ENCODE assay signal across 12 cellular contexts in genomic region chr15:67142142-67143092, GRCh38.
DNase-seq lines count a peak whose midpoint lies in the region; ATAC-seq and TF ChIP-seq lines count a peak whose summit lies in the region.
"Had no signal": no experiment of that assay in that cellular context is flagged by ENCODE, and none has a peak within 500 bp of the region (broad histone marks: within the 10 kb centered on the region; RNA-seq: fewer than 3 reads in every experiment).

No MANE protein-coding gene starts in this region.

- H3K9me3 Mint-ChIP-seq in activated B cell treated with CpG ODN at 0.5 μM for 24 hours: no peaks in the 10 kb centered on the region
- H3K9me3 Mint-ChIP-seq: activated CD4-positive, alpha-beta memory T cell treated with anti-CD3 and anti-CD28 coated beads, Interleukin-2, amount 10 ng/mL, durations not matched to agents 7 days and 5 days; central memory CD8-positive, alpha-beta T cell; stimulated activated naive CD8-positive, alpha-beta T cell treated with anti-CD3 and anti-CD28 coated beads, Interleukin-15, amount 100 ng/mL, for 72 hours had no signal

- 20 to 21% methylated on average over 12 of the region's 12 CpGs for WGBS in GM23248 (ENCODE audit: low coverage in 1 of 2, low lambda C conversion rate in 2 of 2, missing lambda C conversion rate in 2 of 2), 2 experiments

- no peak for TF ChIP-seq CTCF in activated B cell treated with CpG ODN at 0.5 μM for 24 hours (IDR thresholded peaks at IDR 0.05)

- peaks cover 95% of the 10 kb centered on the region for H3K4me1 Mint-ChIP-seq in activated B cell treated with CpG ODN at 0.5 μM for 24 hours

- H3K4me3 Mint-ChIP-seq in activated B cell treated with CpG ODN at 0.5 μM for 24 hours: no peak overlapping the region
- H3K4me3 Mint-ChIP-seq: activated CD4-positive, alpha-beta memory T cell treated with anti-CD3 and anti-CD28 coated beads, Interleukin-2, amount 10 ng/mL, durations not matched to agents 7 days and 5 days; central memory CD8-positive, alpha-beta T cell; stimulated activated naive CD8-positive, alpha-beta T cell treated with anti-CD3 and anti-CD28 coated beads, Interleukin-15, amount 100 ng/mL, for 72 hours had no signal

- in situ Hi-C loops in GM23248 (cut with MboI): no loop called here

- intact Hi-C loops in activated B cell treated with CpG ODN at 0.5 μM for 24 hours (cut with micrococcal nuclease) (no loop called here), Right ventricle myocardium inferior (cut with DNase I) (no loop called here), sciatic nerve (cut with DNase I) (loop anchor here (5.0 kb wide), 1 partner anchor 485 kb away; no protein-coding TSS in a partner anchor)

- ATAC-seq in activated B cell treated with CpG ODN at 0.5 μM for 24 hours (ENCODE audit: low read depth) (no peak), Right ventricle myocardium inferior (peak; percentile 35), sciatic nerve (no peak), HG02981 (IDR thresholded peaks at IDR 0.05; ENCODE audit: unreplicated experiment) (no peak), GM19455 (IDR thresholded peaks at IDR 0.05; ENCODE audit: unreplicated experiment) (no peak), GM19395 (IDR thresholded peaks at IDR 0.05; ENCODE audit: unreplicated experiment) (no peak)
- ATAC-seq: stimulated activated naive CD8-positive, alpha-beta T cell treated with anti-CD3 and anti-CD28 coated beads, Interleukin-15, amount 100 ng/mL, for 72 hours had no signal

- POLR2A ChIA-PET in activated B cell treated with CpG ODN at 0.5 μM for 24 hours (lab: Charles Lee): interaction anchor here (1.2 to 1.6 kb wide), 2 partner anchors 14 to 20 kb away, joined by 3 to 7 read pairs; no protein-coding TSS in a partner anchor

- H3K4me1 ChIP-seq in GM23248 (ENCODE audit: insufficient read depth): peaks cover 83% of the 10 kb centered on the region

- H3K27ac ChIP-seq in GM23248: peak overlapping the region; percentile 97

- peak overlapping the region; percentile 29 for H3K4me2 ChIP-seq in GM23248 (ENCODE audit: unreplicated experiment)

- DNase-seq in GM23248 (peak; percentile 92), activated B cell treated with CpG ODN at 0.5 μM for 24 hours (no peak), Right ventricle myocardium inferior (ENCODE audit: missing footprints) (no peak), sciatic nerve (ENCODE audit: low spot score) (peak; percentile 46), dedifferentiated amniotic fluid mesenchymal stem cell (ENCODE audit: extremely low spot score) (no peak)
- DNase-seq: activated CD4-positive, alpha-beta memory T cell treated with anti-CD3 and anti-CD28 coated beads, Interleukin-2, amount 10 ng/mL, durations not matched to agents 7 days and 5 days; small intestine; stimulated activated naive CD8-positive, alpha-beta T cell treated with anti-CD3 and anti-CD28 coated beads, Interleukin-15, amount 100 ng/mL, for 72 hours had no signal

- peaks cover 20% of the 10 kb centered on the region for H3K36me3 Mint-ChIP-seq in activated B cell treated with CpG ODN at 0.5 μM for 24 hours (ENCODE audit: low read depth)

- H3K27ac Mint-ChIP-seq in activated B cell treated with CpG ODN at 0.5 μM for 24 hours: peak overlapping the region; percentile 60
- H3K27ac Mint-ChIP-seq: activated CD4-positive, alpha-beta memory T cell treated with anti-CD3 and anti-CD28 coated beads, Interleukin-2, amount 10 ng/mL, durations not matched to agents 7 days and 5 days had no signal

- no peaks in the 10 kb centered on the region for H3K27me3 Mint-ChIP-seq in activated B cell treated with CpG ODN at 0.5 μM for 24 hours
- H3K27me3 Mint-ChIP-seq: activated CD4-positive, alpha-beta memory T cell treated with anti-CD3 and anti-CD28 coated beads, Interleukin-2, amount 10 ng/mL, durations not matched to agents 7 days and 5 days; central memory CD8-positive, alpha-beta T cell; stimulated activated naive CD8-positive, alpha-beta T cell treated with anti-CD3 and anti-CD28 coated beads, Interleukin-15, amount 100 ng/mL, for 72 hours had no signal

- H2AFZ ChIP-seq in GM23248: no peak overlapping the region

- no peak overlapping the region for H3K4me3 ChIP-seq in GM23248

- no peaks in the 10 kb centered on the region for H3K9me3 ChIP-seq in GM23248 (ENCODE audit: low read depth)

- peak overlapping the region; percentile 83 for H3K9ac ChIP-seq in GM23248

- H4K20me1 ChIP-seq in GM23248 (ENCODE audit: insufficient read depth): no peaks in the 10 kb centered on the region

- CTCF ChIA-PET in activated B cell treated with CpG ODN at 0.5 μM for 24 hours (lab: Charles Lee): no interaction called here

- H3K27me3 ChIP-seq in GM23248 (replicated peaks; ENCODE audit: insufficient read depth): no peaks in the 10 kb centered on the region

- no peaks in the 10 kb centered on the region for H3K36me3 ChIP-seq in GM23248 (ENCODE audit: low read depth)

- H3K9me2 ChIP-seq in GM23248 (ENCODE audit: insufficient read depth): no peaks in the 10 kb centered on the region

- H3F3A ChIP-seq in GM23248 (ENCODE audit: insufficient read depth): peaks cover 55% of the 10 kb centered on the region

- peaks cover 90% of the 10 kb centered on the region for H3K79me2 ChIP-seq in GM23248 (ENCODE audit: insufficient read depth)

Comparison
In these comparisons a context has a peak if more than half of its experiments do, and no peak if none do; other contexts are left out.
1. DNase-seq: peak in GM23248 (single experiment) and sciatic nerve (single experiment); none in activated B cell treated with CpG ODN at 0.5 μM for 24 hours (single experiment), Right ventricle myocardium inferior (single experiment) and dedifferentiated amniotic fluid mesenchymal stem cell (single experiment).